ENCODE assay signal across 1 cellular context in genomic region chr2:100814453-100814852, GRCh38.
TF ChIP-seq lines count a peak whose summit lies in the region.

No MANE protein-coding gene starts in this region.

TF ChIP-seq in liver, 16 proteins besides CTCF, POLR2A, EP300 and RAD21 (continued from another document):
- TF ChIP-seq, protein P1, sequence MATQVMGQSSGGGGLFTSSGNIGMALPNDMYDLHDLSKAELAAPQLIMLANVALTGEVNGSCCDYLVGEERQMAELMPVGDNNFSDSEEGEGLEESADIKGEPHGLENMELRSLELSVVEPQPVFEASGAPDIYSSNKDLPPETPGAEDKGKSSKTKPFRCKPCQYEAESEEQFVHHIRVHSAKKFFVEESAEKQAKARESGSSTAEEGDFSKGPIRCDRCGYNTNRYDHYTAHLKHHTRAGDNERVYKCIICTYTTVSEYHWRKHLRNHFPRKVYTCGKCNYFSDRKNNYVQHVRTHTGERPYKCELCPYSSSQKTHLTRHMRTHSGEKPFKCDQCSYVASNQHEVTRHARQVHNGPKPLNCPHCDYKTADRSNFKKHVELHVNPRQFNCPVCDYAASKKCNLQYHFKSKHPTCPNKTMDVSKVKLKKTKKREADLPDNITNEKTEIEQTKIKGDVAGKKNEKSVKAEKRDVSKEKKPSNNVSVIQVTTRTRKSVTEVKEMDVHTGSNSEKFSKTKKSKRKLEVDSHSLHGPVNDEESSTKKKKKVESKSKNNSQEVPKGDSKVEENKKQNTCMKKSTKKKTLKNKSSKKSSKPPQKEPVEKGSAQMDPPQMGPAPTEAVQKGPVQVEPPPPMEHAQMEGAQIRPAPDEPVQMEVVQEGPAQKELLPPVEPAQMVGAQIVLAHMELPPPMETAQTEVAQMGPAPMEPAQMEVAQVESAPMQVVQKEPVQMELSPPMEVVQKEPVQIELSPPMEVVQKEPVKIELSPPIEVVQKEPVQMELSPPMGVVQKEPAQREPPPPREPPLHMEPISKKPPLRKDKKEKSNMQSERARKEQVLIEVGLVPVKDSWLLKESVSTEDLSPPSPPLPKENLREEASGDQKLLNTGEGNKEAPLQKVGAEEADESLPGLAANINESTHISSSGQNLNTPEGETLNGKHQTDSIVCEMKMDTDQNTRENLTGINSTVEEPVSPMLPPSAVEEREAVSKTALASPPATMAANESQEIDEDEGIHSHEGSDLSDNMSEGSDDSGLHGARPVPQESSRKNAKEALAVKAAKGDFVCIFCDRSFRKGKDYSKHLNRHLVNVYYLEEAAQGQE (IDR thresholded peaks at IDR 0.05), result peak; percentile 62
